Comparison of ENCODE assay signal across 21 cellular contexts in genomic region chr7:21902240-21902639, GRCh38. TPM values are rescaled to one million over a fixed set of nuclear protein-coding genes. Genes with fewer than 3 reads are reported as not detected.
A peak's percentile ranks its signal among the peaks of the same experiment; 100 is the strongest.
DNase-seq lines count a peak whose midpoint lies in the region; ATAC-seq and TF ChIP-seq lines count a peak whose summit lies in the region.
"Had no signal": no experiment of that assay in that cellular context is flagged by ENCODE, and none has a peak within 500 bp of the region (broad histone marks: within the 10 kb centered on the region; RNA-seq: fewer than 3 reads in every experiment).

No MANE protein-coding gene starts in this region.

- no peaks in the 10 kb centered on the region for H4K20me1 ChIP-seq in neural progenitor cell (ENCODE audit: low read depth)

- peaks cover 9% of the 10 kb centered on the region for H3K36me3 ChIP-seq in BJ (ENCODE audit: control insufficient read depth, insufficient read depth, low read length)
- peaks cover 13 to 30% of the 10 kb centered on the region in 2 donors for H3K36me3 ChIP-seq in lung (ENCODE audit: control insufficient read depth in 2 of 2, insufficient read depth in 2 of 2, low read length in 2 of 2)
- no peaks in the 10 kb centered on the region for H3K36me3 ChIP-seq in neural progenitor cell
- H3K36me3 ChIP-seq: adrenal gland had no signal

- no peak overlapping the region for H3K9ac ChIP-seq in neural progenitor cell

- CTCF ChIA-PET in BJ (lab: Yijun Ruan, JAX): no interaction called here

- WGBS in lung, 2 donors: 79 to 87% methylated on average over 5 of the region's 5 CpGs

- H3K27me3 ChIP-seq in BJ (ENCODE audit: control insufficient read depth, insufficient read depth, low read length): no peaks in the 10 kb centered on the region
- no peaks in the 10 kb centered on the region for H3K27me3 ChIP-seq in lung (ENCODE audit: control insufficient read depth, insufficient read depth)
- H3K27me3 ChIP-seq in neural progenitor cell: no peaks in the 10 kb centered on the region
- H3K27me3 ChIP-seq: adrenal gland, hepatocyte, stomach, vagina had no signal

- H3K36me3 Mint-ChIP-seq in neural progenitor cell: peaks cover 81% of the 10 kb centered on the region

- no peaks in the 10 kb centered on the region for H3K9me3 ChIP-seq in lung (ENCODE audit: control insufficient read depth in 2 of 2, insufficient read depth in 1 of 2, low read length in 1 of 2)
- H3K9me3 ChIP-seq in neural progenitor cell (ENCODE audit: low read depth): no peaks in the 10 kb centered on the region
- H3K9me3 ChIP-seq: adrenal gland, psoas muscle, stomach, vagina had no signal

- POLR2A ChIA-PET in BJ (lab: Charles Lee): no interaction called here

- H2AFZ ChIP-seq in neural progenitor cell (replicated peaks): no peak overlapping the region
- H2AFZ ChIP-seq: hepatocyte had no signal

- H3K4me2 ChIP-seq in neural progenitor cell: no peak overlapping the region
- H3K4me2 ChIP-seq: hepatocyte had no signal

- peaks cover 2% of the 10 kb centered on the region for H3K27me3 Mint-ChIP-seq in neural progenitor cell (ENCODE audit: insufficient read depth, low read depth)
- H3K27me3 Mint-ChIP-seq: naive B cell had no signal

- no peaks in the 10 kb centered on the region for H3F3A ChIP-seq in neural progenitor cell (ENCODE audit: low read depth)

- no peaks in the 10 kb centered on the region for H3K9me3 Mint-ChIP-seq in neural progenitor cell

- H3K4me1 ChIP-seq in lung (ENCODE audit: control insufficient read depth in 2 of 2, insufficient read depth in 2 of 2, low read length in 2 of 2) (no peaks in the 10 kb centered on the region), neural progenitor cell (no peaks in the 10 kb centered on the region)
- H3K4me1 ChIP-seq: adrenal gland, psoas muscle, stomach, vagina had no signal

- H3K27ac Mint-ChIP-seq in neural progenitor cell: no peak overlapping the region
- H3K27ac Mint-ChIP-seq: activated CD8-positive, alpha-beta T cell treated with anti-CD3 and anti-CD28 coated beads, Interleukin-2, amount 10 ng/mL, durations not matched to agents 7 days and 5 days had no signal

- H3K79me2 ChIP-seq in neural progenitor cell (ENCODE audit: low read depth): no peaks in the 10 kb centered on the region
- H3K79me2 ChIP-seq: hepatocyte had no signal

- ATAC-seq in lung (ENCODE audit: insufficient read depth, low FRiP score): peak; percentile 23
- ATAC-seq: activated CD8-positive, alpha-beta T cell treated with anti-CD3 and anti-CD28 coated beads, Interleukin-2, amount 10 ng/mL, durations not matched to agents 7 days and 5 days; psoas muscle had no signal

- no peak overlapping the region for H3K4me3 ChIP-seq in BJ (ENCODE audit: low read depth, low read length)
- no peak overlapping the region for H3K4me3 ChIP-seq in lung
- no peak overlapping the region for H3K4me3 ChIP-seq in neural progenitor cell
- H3K4me3 ChIP-seq: adrenal gland, hepatocyte, psoas muscle, stomach, vagina had no signal

- peak; percentile 11 for DNase-seq in BJ (ENCODE audit: low read depth)
- peak; percentile 26 for DNase-seq in LoVo (ENCODE audit: low spot score)
- peak; percentile 17 for DNase-seq in dedifferentiated amniotic fluid mesenchymal stem cell (ENCODE audit: extremely low spot score)
- DNase-seq in lung (ENCODE audit: low spot score): no peak
- no peak for DNase-seq in GM19240 (ENCODE audit: insufficient read length, low spot score)
- DNase-seq in NCI-H146 treated with DMSO at 0.1 percent for 48 hours (lab: John Stamatoyannopoulos, UW; ENCODE audit: unreplicated experiment): no peak
- no peak for DNase-seq in neural progenitor cell (ENCODE audit: low spot score)
- DNase-seq in stimulated activated CD4-positive, alpha-beta T cell treated with anti-CD3 and anti-CD28 coated beads, Interleukin-12 subunit alpha, Interleukin-12 subunit beta, amount 100 ng/mL, for 4 hours: no peak
- DNase-seq: activated CD8-positive, alpha-beta T cell treated with anti-CD3 and anti-CD28 coated beads, Interleukin-2, amount 10 ng/mL, durations not matched to agents 7 days and 5 days; adrenal gland; DMS 273 treated with DMSO at 0.1 percent for 48 hours; left cardiac atrium; naive B cell; NCI-H1930; NCI-H526 treated with DMSO at 0.1 percent for 48 hours; psoas muscle; stomach; SW 1271; WERI-Rb-1 had no signal

- H3K27ac ChIP-seq in lung (ENCODE audit: low read depth in 1 of 2, low read length in 1 of 2) (no peak overlapping the region), neural progenitor cell (no peak overlapping the region)
- H3K27ac ChIP-seq: adrenal gland, hepatocyte, psoas muscle, stomach, vagina, WERI-Rb-1 had no signal

- peaks cover 3% of the 10 kb centered on the region for H3K4me1 Mint-ChIP-seq in neural progenitor cell

- TF ChIP-seq CTCF in BJ (IDR thresholded peaks at IDR 0.05; ENCODE audit: insufficient read depth, low read depth, low read length): no peak
- TF ChIP-seq CTCF in lung (IDR thresholded peaks at IDR 0.05; ENCODE audit: control extremely low read depth, extremely low read depth): no peak
- no peak for TF ChIP-seq CTCF in neural progenitor cell (IDR thresholded peaks at IDR 0.05)

- H3K4me3 Mint-ChIP-seq in neural progenitor cell: no peak overlapping the region
- H3K4me3 Mint-ChIP-seq: activated CD8-positive, alpha-beta T cell treated with anti-CD3 and anti-CD28 coated beads, Interleukin-2, amount 10 ng/mL, durations not matched to agents 7 days and 5 days; naive B cell had no signal

RNA-seq across cellular contexts. Expression of gene CDCA7L, which starts 43.5 kb away (rescaled TPM):
- polyA plus RNA-seq in BJ (2011; rRNA removed) (34.0 and 41.4 TPM in 2 replicates), lung (10 to 100 TPM in 1 of 2 donors, 1 to 10 TPM in 1; 9.8 to 17.3 TPM)
- polyA minus RNA-seq in BJ (2011; rRNA and poly(A)+ RNA removed): 43.2 and 66.0 TPM in 2 replicates
- total RNA-seq in lung (10 to 100 TPM; 25.7 to 51.1 TPM), neural progenitor cell (ENCODE audit: low replicate concordance) (39.9 and 49.2 TPM in 2 replicates)

Comparison
In these comparisons a context has a peak if more than half of its experiments do, and no peak if none do; other contexts are left out.
1. DNase-seq: peak in BJ (single experiment), LoVo (single experiment) and dedifferentiated amniotic fluid mesenchymal stem cell (single experiment); none in lung (single experiment), GM19240 (single experiment), NCI-H146 treated with DMSO at 0.1 percent for 48 hours (single experiment), neural progenitor cell (single experiment) and stimulated activated CD4-positive, alpha-beta T cell treated with anti-CD3 and anti-CD28 coated beads, Interleukin-12 subunit alpha, Interleukin-12 subunit beta, amount 100 ng/mL, for 4 hours (single experiment).